ENCODE assay signal across 8 cellular contexts in the genomic region with DNA sequence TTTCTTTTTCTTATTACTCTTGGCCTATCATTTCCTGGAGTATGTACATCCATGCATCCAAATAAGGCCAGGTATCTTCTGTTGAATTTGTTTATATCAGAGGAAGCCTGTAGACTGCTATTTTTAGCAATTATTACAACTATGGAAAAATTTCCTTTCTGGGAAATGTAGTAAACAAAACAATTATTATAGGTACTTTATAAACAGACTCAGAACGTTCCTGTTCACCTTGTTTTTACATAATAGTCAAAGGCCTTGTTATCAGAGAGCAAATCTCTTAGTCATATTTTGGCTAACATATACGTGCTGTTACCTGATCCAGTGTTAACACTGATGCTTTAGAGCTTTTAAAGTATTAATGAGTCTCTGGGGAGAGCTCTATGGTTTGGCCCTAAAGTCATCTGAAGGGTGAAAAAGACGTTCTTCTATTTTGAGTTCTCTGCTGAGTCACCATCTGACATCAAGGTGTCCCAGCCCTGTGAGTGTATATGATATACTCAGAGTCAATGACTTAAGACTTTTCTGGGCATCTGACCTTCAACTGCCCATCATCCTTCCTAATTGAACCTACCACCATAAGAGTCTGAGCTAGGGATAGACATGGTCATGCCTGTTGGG. TPM values are rescaled to one million over a fixed set of nuclear protein-coding genes. Genes with fewer than 3 reads are reported as not detected.
DNase-seq lines count a peak whose midpoint lies in the region; ATAC-seq, FAIRE-seq and TF ChIP-seq lines count a peak whose summit lies in the region.
"Had no signal": no experiment of that assay in that cellular context is flagged by ENCODE, and none has a peak within 500 bp of the region (broad histone marks: within the 10 kb centered on the region; RNA-seq: fewer than 3 reads in every experiment).

No MANE protein-coding gene starts in this region.

- H3K27ac ChIP-seq in foreskin keratinocyte: peak overlapping the region; percentile 20
- H3K27ac ChIP-seq in urinary bladder (ENCODE audit: low read depth): peak overlapping the region; percentile 89
- H3K27ac ChIP-seq in small intestine (ENCODE audit: low read depth in 1 of 2, low read length in 1 of 2): peak overlapping the region in 1 of 2 donors; percentile 83

- H3K4me3 ChIP-seq in urinary bladder (ENCODE audit: low read depth, low read length): no peak overlapping the region
- no peak overlapping the region for H3K4me3 ChIP-seq in small intestine (ENCODE audit: low read depth in 1 of 2, low read length in 2 of 2)

- no peaks in the 10 kb centered on the region for H3K9me3 ChIP-seq in small intestine (ENCODE audit: control insufficient read depth, low read depth)

- FAIRE-seq in small intestine (lab: Jason Lieb, UNC): no peak

- no peak for TF ChIP-seq CTCF in foreskin keratinocyte (conservative IDR thresholded peaks at IDR 0.05)

- WGBS in urinary bladder: 16% methylated on average over 3 of the region's 3 CpGs
- WGBS in small intestine, 3 donors: 33 to 43% (median 38%) methylated on average over 3 of the region's 3 CpGs

- H3K36me3 ChIP-seq in urinary bladder (ENCODE audit: insufficient read depth): peaks cover 2% of the 10 kb centered on the region
- no peaks in the 10 kb centered on the region for H3K36me3 ChIP-seq in small intestine (ENCODE audit: control insufficient read depth in 2 of 2, insufficient read depth in 2 of 2, low read length in 2 of 2)

- H3K27me3 ChIP-seq in foreskin keratinocyte (no peaks in the 10 kb centered on the region), small intestine (ENCODE audit: control insufficient read depth in 2 of 2, insufficient read depth in 2 of 2, low read length in 2 of 2) (no peaks in the 10 kb centered on the region)

- H3K4me1 ChIP-seq in foreskin keratinocyte (peaks cover 11% of the 10 kb centered on the region), urinary bladder (ENCODE audit: insufficient read depth) (peaks cover 1% of the 10 kb centered on the region), small intestine (ENCODE audit: control insufficient read depth in 2 of 2, insufficient read depth in 1 of 2, low read depth in 1 of 2, low read length in 1 of 2) (no peaks in the 10 kb centered on the region)

- DNase-seq in NCI-H526 (lab: John Stamatoyannopoulos, UW) (peak; percentile 76 to 83), foreskin keratinocyte (peak; percentile 83 to 91), NCI-H774 (lab: John Stamatoyannopoulos, UW) (no peak), small intestine (no peak), NCI-H446 treated with DMSO at 0.1 percent for 48 hours (lab: John Stamatoyannopoulos, UW) (no peak)
- DNase-seq: stimulated activated CD4-positive, alpha-beta T cell treated with anti-CD3 and anti-CD28 coated beads, Interleukin-1b, Interleukin-23, amount 100 ng/mL, for 48 hours had no signal

- ATAC-seq in HG02938 (IDR thresholded peaks at IDR 0.05; ENCODE audit: unreplicated experiment): peak; percentile 58
- peak; percentile 95 for ATAC-seq in foreskin keratinocyte

RNA-seq across cellular contexts. Expression of gene SPARCL1, which starts 7.3 kb away (rescaled TPM):
- total RNA-seq in foreskin keratinocyte (not detected in 2 replicates), urinary bladder (783 TPM)
- polyA plus RNA-seq in foreskin keratinocyte (not detected in 2 replicates), urinary bladder (1,320 TPM), small intestine (100 to 1,000 TPM in 1 of 3 donors, 10 to 100 TPM in 1, 1 to 10 TPM in 1; 5.1 to 354 (median 20.0) TPM)

Comparison
In these comparisons a context has a peak if more than half of its experiments do, and no peak if none do; other contexts are left out.
1. DNase-seq: peak in NCI-H526 (2 of 2) and foreskin keratinocyte (2 of 2); none in NCI-H774 (single experiment), small intestine (single experiment) and NCI-H446 treated with DMSO at 0.1 percent for 48 hours (single experiment).